6 cellular contexts compared by ENCODE assay signal in genomic region chr11:71656513-71656912, GRCh38.
DNase-seq lines count a peak whose midpoint lies in the region; ATAC-seq and TF ChIP-seq lines count a peak whose summit lies in the region.
"Not testable (repeated sequence)": the region's sequence is repeated elsewhere in the genome, so short reads cannot be mapped to it uniquely, and the experiment has no call there.

No MANE protein-coding gene starts in this region.

- not testable (repeated sequence) for TF ChIP-seq CTCF in HFFc6 (IDR thresholded peaks at IDR 0.05); PC-3 (conservative IDR thresholded peaks at IDR 0.05; ENCODE audit: low read depth, low read length); epithelial cell of proximal tubule (conservative IDR thresholded peaks at IDR 0.05; ENCODE audit: low read depth, low read length)

- not testable (repeated sequence) for H4K20me1 ChIP-seq in PC-3 (ENCODE audit: low read length)

- CTCF ChIA-PET in PC-3 (lab: Charles Lee) = not testable (repeated sequence)

- H3K4me1 Mint-ChIP-seq in HFFc6 (ENCODE audit: low read depth) = not testable (repeated sequence)

- H2AFZ ChIP-seq in PC-3 (ENCODE audit: low read length) = not testable (repeated sequence)

- not testable (repeated sequence) for ATAC-seq in PC-3

- DNase-seq in DMS53 treated with DMSO at 0.1 percent for 48 hours (lab: John Stamatoyannopoulos, UW; ENCODE audit: unreplicated experiment) (peak; percentile 2), HFFc6 (peak; percentile 8), PC-3 (peak; percentile 35), epithelial cell of proximal tubule (ENCODE audit: low read depth) (peak; percentile 7), kidney glomerular epithelial cell (lab: John Stamatoyannopoulos, UW) (peak; percentile 16), renal cortical epithelial cell (ENCODE audit: low read depth) (peak; percentile 33)

- H3K9me3 Mint-ChIP-seq in HFFc6 = not testable (repeated sequence)

- intact Hi-C loops in PC-3 (cut with micrococcal nuclease) = not testable (repeated sequence)

- not testable (repeated sequence) for H3K27ac Mint-ChIP-seq in HFFc6

- H3K27me3 ChIP-seq in PC-3 (ENCODE audit: low read length) = not testable (repeated sequence)

- not testable (repeated sequence) for H3K27me3 Mint-ChIP-seq in HFFc6 (ENCODE audit: insufficient read depth)

- H3K27ac ChIP-seq in PC-3 (ENCODE audit: low read length) = not testable (repeated sequence)

- not testable (repeated sequence) for H3K4me3 ChIP-seq in PC-3 (ENCODE audit: low read length); epithelial cell of proximal tubule (ENCODE audit: low read depth, low read length)

- POLR2A ChIA-PET in PC-3 (lab: Charles Lee; ENCODE audit: unreplicated experiment) = not testable (repeated sequence)

- not testable (repeated sequence) for H3K36me3 ChIP-seq in PC-3 (ENCODE audit: low read depth, low read length)

- not testable (repeated sequence) for H3F3A ChIP-seq in PC-3 (ENCODE audit: low read length, unreplicated experiment)

- H3K4me1 ChIP-seq in PC-3 (ENCODE audit: insufficient read depth, low read length) = not testable (repeated sequence)

- not testable (repeated sequence) for BruUV-seq in PC-3 (replicated peaks; lab: Mats Ljungman, UMichigan)

- H3K9me3 ChIP-seq in PC-3 (ENCODE audit: low read length) = not testable (repeated sequence)

- H3K4me3 Mint-ChIP-seq in HFFc6 = not testable (repeated sequence)

- not testable (repeated sequence) for H3K9ac ChIP-seq in PC-3 (ENCODE audit: low read length)

- not testable (repeated sequence) for H3K79me2 ChIP-seq in PC-3 (ENCODE audit: low read length)

- H3K36me3 Mint-ChIP-seq in HFFc6 (ENCODE audit: low read depth) = not testable (repeated sequence)

- H3K4me2 ChIP-seq in PC-3 (ENCODE audit: low read length) = not testable (repeated sequence)

- not testable (repeated sequence) for H3K9me2 ChIP-seq in PC-3 (replicated peaks; ENCODE audit: low read length)
